Comparison of ENCODE assay signal across 10 cellular contexts in genomic region chr4:4395849-4396627, GRCh38. TPM values are rescaled to one million over a fixed set of nuclear protein-coding genes. Genes with fewer than 3 reads are reported as not detected.
DNase-seq lines count a peak whose midpoint lies in the region; ATAC-seq and TF ChIP-seq lines count a peak whose summit lies in the region.
"Had no signal": no experiment of that assay in that cellular context is flagged by ENCODE, and none has a peak within 500 bp of the region (broad histone marks: within the 10 kb centered on the region; RNA-seq: fewer than 3 reads in every experiment).

No MANE protein-coding gene starts in this region.

- H3K9ac ChIP-seq in adipocyte (ENCODE audit: low read length): no peak overlapping the region

- DNase-seq in adipocyte (ENCODE audit: low read depth): peak; percentile 20
- DNase-seq in occipital lobe (lab: John Stamatoyannopoulos, UW): peak; percentile 61
- DNase-seq in erythroblast (lab: John Stamatoyannopoulos, UW): no peak
- DNase-seq in activated CD4-positive, alpha-beta T cell treated with anti-CD3 and anti-CD28 coated beads for 4 hours: no peak
- no peak for DNase-seq in activated effector memory CD4-positive, alpha-beta T cell treated with Interleukin-2 at 50 U/mL for 16 hours

- H3K27me3 ChIP-seq in adipocyte (replicated peaks; ENCODE audit: control insufficient read depth, insufficient read depth, low read length): peaks cover 85% of the 10 kb centered on the region
- H3K27me3 ChIP-seq: adrenal gland had no signal

- TF ChIP-seq POLR2A in erythroblast (IDR thresholded peaks at IDR 0.05; ENCODE audit: low read length): no peak

- H3K4me3 ChIP-seq in adipocyte (ENCODE audit: low read length): no peak overlapping the region
- H3K4me3 ChIP-seq: adrenal gland had no signal

- peak; percentile 69 for ATAC-seq in GM18873 (IDR thresholded peaks at IDR 0.05; ENCODE audit: low FRiP score, unreplicated experiment)
- peak; percentile 78 for ATAC-seq in HG03175 (IDR thresholded peaks at IDR 0.05; ENCODE audit: unreplicated experiment)
- no peak for ATAC-seq in GM21447 (IDR thresholded peaks at IDR 0.05; ENCODE audit: unreplicated experiment)

- no peaks in the 10 kb centered on the region for H3K4me1 ChIP-seq in adipocyte (ENCODE audit: control insufficient read depth, insufficient read depth, low read length)
- H3K4me1 ChIP-seq: adrenal gland had no signal

- peaks cover 16% of the 10 kb centered on the region for H3K9me3 ChIP-seq in adipocyte (ENCODE audit: control insufficient read depth, low read length)
- H3K9me3 ChIP-seq: adrenal gland, neutrophil had no signal

- H3K36me3 ChIP-seq in adipocyte (ENCODE audit: control insufficient read depth, insufficient read depth, low read length, severe bottlenecking): no peaks in the 10 kb centered on the region
- H3K36me3 ChIP-seq: adrenal gland, neutrophil had no signal

RNA-seq across cellular contexts. Expression of gene NSG1, which starts 9.1 kb away (rescaled TPM):
- 218 TPM for total RNA-seq in occipital lobe

Comparison
In these comparisons a context has a peak if more than half of its experiments do, and no peak if none do; other contexts are left out.
1. DNase-seq: peak in adipocyte (single experiment) and occipital lobe (single experiment); none in erythroblast (0 of 2), activated CD4-positive, alpha-beta T cell treated with anti-CD3 and anti-CD28 coated beads for 4 hours (0 of 2) and activated effector memory CD4-positive, alpha-beta T cell treated with Interleukin-2 at 50 U/mL for 16 hours (single experiment).